ENCODE assay signal across 19 cellular contexts in the genomic region with DNA sequence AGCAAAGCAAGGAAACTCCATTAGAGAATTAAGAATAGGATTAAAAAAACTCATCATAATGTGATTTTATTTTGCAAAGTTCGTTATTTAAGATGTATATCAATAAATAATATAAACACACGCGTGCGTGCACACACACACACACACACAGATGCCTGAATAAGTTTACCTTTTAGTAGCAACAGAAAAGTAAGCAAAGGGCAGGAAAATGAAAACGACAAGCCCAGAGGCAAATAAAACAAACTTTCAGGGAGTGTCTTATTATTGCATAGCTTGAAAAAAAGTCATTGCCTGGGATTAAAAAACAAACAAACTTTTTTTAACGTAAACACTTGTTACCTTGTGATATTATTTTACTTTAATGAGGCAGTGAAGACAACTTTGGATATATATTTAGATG.
DNase-seq lines count a peak whose midpoint lies in the region; TF ChIP-seq lines count a peak whose summit lies in the region.
"Had no signal": no experiment of that assay in that cellular context is flagged by ENCODE, and none has a peak within 500 bp of the region (broad histone marks: within the 10 kb centered on the region; RNA-seq: fewer than 3 reads in every experiment).

No MANE protein-coding gene starts in this region.

- no peaks in the 10 kb centered on the region for H3K36me3 Mint-ChIP-seq in nephron (ENCODE audit: low read depth)
- H3K36me3 Mint-ChIP-seq: CD8-positive, alpha-beta T cell had no signal

- H3K4me3 ChIP-seq in SJSA1 (no peak overlapping the region), HAP-1 (no peak overlapping the region)
- H3K4me3 ChIP-seq: BLaER1 treated with 17β-estradiol and CSF1 and Interleukin-3, amounts not matched to agents 10 nM and 100 nM had no signal

- in situ Hi-C loops in HAP-1 (cut with MboI; ENCODE audit: low sequenced_read_pairs), result no loop called here

- no peak overlapping the region for H3K4me3 Mint-ChIP-seq in nephron
- H3K4me3 Mint-ChIP-seq: B cell; CD4-positive, alpha-beta T cell; CD8-positive, alpha-beta T cell had no signal

- no peaks in the 10 kb centered on the region for H3K27me3 ChIP-seq in SJSA1 (replicated peaks)
- no peaks in the 10 kb centered on the region for H3K27me3 ChIP-seq in HAP-1 (ENCODE audit: low read depth)
- H3K27me3 ChIP-seq: BLaER1 treated with 17β-estradiol and CSF1 and Interleukin-3, amounts not matched to agents 10 nM and 100 nM had no signal

- TF ChIP-seq CTCF in 22Rv1 (IDR thresholded peaks at IDR 0.05), result no peak
- no peak for TF ChIP-seq CTCF in nephron (IDR thresholded peaks at IDR 0.05; ENCODE audit: unreplicated experiment in 3 of 3)

- H3K9me3 ChIP-seq in SJSA1 (replicated peaks), result no peaks in the 10 kb centered on the region
- no peaks in the 10 kb centered on the region for H3K9me3 ChIP-seq in HAP-1
- H3K9me3 ChIP-seq: Caco-2 had no signal

- DNase-seq in LoVo (ENCODE audit: low spot score) (peak; percentile 18), SJSA1 (ENCODE audit: low read depth in 1 of 2, low spot score in 2 of 2) (peak in 1 of 2 experiments; percentile 25), HAP-1 (ENCODE audit: low spot score in 2 of 2) (no peak), NCI-H2029 treated with DMSO at 0.1 percent for 48 hours (lab: John Stamatoyannopoulos, UW) (no peak), NCI-H526 (lab: John Stamatoyannopoulos, UW) (no peak)
- no peak for DNase-seq in stimulated activated CD4-positive, alpha-beta T cell treated with anti-CD3 and anti-CD28 coated beads, Interleukin-4, amount 100 ng/mL, for 24 hours
- DNase-seq: 8988T; AML-193; Caco-2; Calu3; CD4-positive, alpha-beta T cell; CD8-positive, alpha-beta T cell; DMS79 treated with DMSO at 0.1 percent for 48 hours; GF-D8 had no signal

- H3K27me3 Mint-ChIP-seq in nephron (ENCODE audit: low read depth), result no peaks in the 10 kb centered on the region
- H3K27me3 Mint-ChIP-seq: B cell; CD4-positive, alpha-beta T cell had no signal

- H3K9me3 Mint-ChIP-seq in nephron, result no peaks in the 10 kb centered on the region
- H3K9me3 Mint-ChIP-seq: CD4-positive, alpha-beta T cell; CD8-positive, alpha-beta T cell had no signal

- H3K4me1 Mint-ChIP-seq in nephron, result peaks cover 27% of the 10 kb centered on the region
- H3K4me1 Mint-ChIP-seq: B cell had no signal

- H3K27ac ChIP-seq in 22Rv1 (peak overlapping the region; percentile 56), SJSA1 (0 out of 2 replicates have a peak overlapping the region, but pooled peaks have one; percentile 84)
- H3K27ac ChIP-seq: BLaER1 treated with 17β-estradiol and CSF1 and Interleukin-3, amounts not matched to agents 10 nM and 100 nM; C4-2B had no signal

- H3K27ac Mint-ChIP-seq in nephron, result peak overlapping the region in 2 of 3 experiments; percentile 32 to 59
- H3K27ac Mint-ChIP-seq: B cell; CD4-positive, alpha-beta T cell; CD8-positive, alpha-beta T cell had no signal

- H3K36me3 ChIP-seq in SJSA1 (no peaks in the 10 kb centered on the region), HAP-1 (replicated peaks) (no peaks in the 10 kb centered on the region)
- H3K36me3 ChIP-seq: BLaER1 treated with 17β-estradiol and CSF1 and Interleukin-3, amounts not matched to agents 10 nM and 100 nM had no signal

- H3K4me1 ChIP-seq in SJSA1 (replicated peaks), result peaks cover 50% of the 10 kb centered on the region
- H3K4me1 ChIP-seq in HAP-1, result peaks cover 14% of the 10 kb centered on the region
